In the genomic region with DNA sequence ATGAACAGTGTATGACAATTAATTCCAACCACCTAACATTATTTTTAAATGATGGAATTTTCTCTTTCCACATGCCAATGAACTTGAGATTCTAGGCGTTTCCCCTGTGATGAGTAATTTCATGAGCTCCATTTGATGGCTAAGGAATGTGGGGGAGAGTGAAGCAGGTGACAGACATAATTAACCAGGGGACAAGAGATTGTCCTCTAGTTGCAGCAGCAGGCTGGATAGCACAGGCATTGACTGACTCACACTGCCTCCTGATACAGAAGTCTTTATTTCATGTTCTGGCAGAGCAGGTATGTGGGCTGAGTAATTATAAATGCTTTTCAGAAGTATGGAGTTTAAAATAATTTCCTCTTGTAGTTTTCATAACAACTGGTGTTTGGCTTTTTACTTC, we compare ENCODE assay signal across 15 cellular contexts.
DNase-seq lines count a peak whose midpoint lies in the region; ATAC-seq and TF ChIP-seq lines count a peak whose summit lies in the region.
"Had no signal": no experiment of that assay in that cellular context is flagged by ENCODE, and none has a peak within 500 bp of the region (broad histone marks: within the 10 kb centered on the region; RNA-seq: fewer than 3 reads in every experiment).

No MANE protein-coding gene starts in this region.

- H3K4me1 ChIP-seq in smooth muscle cell (ENCODE audit: low read depth) (peaks cover 24% of the 10 kb centered on the region), right lobe of liver (peaks cover 0 to 8% (median 0%) of the 10 kb centered on the region in 4 donors)
- H3K4me1 ChIP-seq: left ventricle myocardium inferior had no signal

- peak overlapping the region; percentile 25 for H3K4me2 ChIP-seq in smooth muscle cell

- no peak overlapping the region for H3K9ac ChIP-seq in smooth muscle cell (ENCODE audit: low read depth)

- H3K27ac ChIP-seq in smooth muscle cell (ENCODE audit: low read depth), result peak overlapping the region; percentile 55
- H3K27ac ChIP-seq in right lobe of liver, result no peak overlapping the region
- H3K27ac ChIP-seq: left ventricle myocardium inferior had no signal

- intact Hi-C loops in right lobe of liver (cut with DNase I), result no loop called here

- H3K36me3 Mint-ChIP-seq in activated naive CD8-positive, alpha-beta T cell treated with anti-CD3 and anti-CD28 coated beads, Interleukin-2, amount 10 ng/mL, durations not matched to agents 7 days and 5 days, result peaks cover 4% of the 10 kb centered on the region

- WGBS in smooth muscle cell (ENCODE audit: low lambda C conversion rate), result 45% methylated on average over 1 of the region's 1 CpG
- WGBS in right lobe of liver (ENCODE audit: insufficient coverage, low coverage, low lambda C conversion rate, missing lambda C conversion rate), result 60% methylated on average over 1 of the region's 1 CpG

- H3F3A ChIP-seq in smooth muscle cell (ENCODE audit: low read depth), result no peaks in the 10 kb centered on the region

- no peak for TF ChIP-seq POLR2A in right lobe of liver (IDR thresholded peaks at IDR 0.05)

- no peaks in the 10 kb centered on the region for H3K27me3 Mint-ChIP-seq in activated naive CD8-positive, alpha-beta T cell treated with anti-CD3 and anti-CD28 coated beads, Interleukin-2, amount 10 ng/mL, durations not matched to agents 7 days and 5 days
- H3K27me3 Mint-ChIP-seq: stimulated activated naive CD8-positive, alpha-beta T cell treated with anti-CD3 and anti-CD28 coated beads, Interleukin-15, Interleukin-2, amounts not matched to agents 100 ng/mL and 50 ng/mL, for 24 hours had no signal

- no peaks in the 10 kb centered on the region for H3K79me2 ChIP-seq in smooth muscle cell (ENCODE audit: low read depth)

- H3K9me3 Mint-ChIP-seq in activated naive CD8-positive, alpha-beta T cell treated with anti-CD3 and anti-CD28 coated beads, Interleukin-2, amount 10 ng/mL, durations not matched to agents 7 days and 5 days, result no peaks in the 10 kb centered on the region
- H3K9me3 Mint-ChIP-seq: stimulated activated naive CD8-positive, alpha-beta T cell treated with anti-CD3 and anti-CD28 coated beads, Interleukin-15, Interleukin-2, amounts not matched to agents 100 ng/mL and 50 ng/mL, for 24 hours had no signal

- TF ChIP-seq CTCF in smooth muscle cell (IDR thresholded peaks at IDR 0.05; ENCODE audit: borderline replicate concordance, insufficient read depth, poor library complexity, severe bottlenecking), result no peak
- TF ChIP-seq CTCF in right lobe of liver (IDR thresholded peaks at IDR 0.05), result no peak

- H3K4me1 Mint-ChIP-seq in activated naive CD8-positive, alpha-beta T cell treated with anti-CD3 and anti-CD28 coated beads, Interleukin-2, amount 10 ng/mL, durations not matched to agents 7 days and 5 days, result peaks cover 41% of the 10 kb centered on the region

- peak overlapping the region; percentile 27 for H3K27ac Mint-ChIP-seq in activated naive CD8-positive, alpha-beta T cell treated with anti-CD3 and anti-CD28 coated beads, Interleukin-2, amount 10 ng/mL, durations not matched to agents 7 days and 5 days
- H3K27ac Mint-ChIP-seq: stimulated activated naive CD8-positive, alpha-beta T cell treated with anti-CD3 and anti-CD28 coated beads, Interleukin-15, Interleukin-2, amounts not matched to agents 100 ng/mL and 50 ng/mL, for 24 hours had no signal

- no peak for ATAC-seq in activated naive CD8-positive, alpha-beta T cell treated with anti-CD3 and anti-CD28 coated beads, Interleukin-2, amount 10 ng/mL, durations not matched to agents 7 days and 5 days (ENCODE audit: low read depth)
- no peak for ATAC-seq in right lobe of liver

- DNase-seq in NCI-H146 (lab: John Stamatoyannopoulos, UW) (peak; percentile 33), NCI-H146 treated with DMSO at 0.1 percent for 48 hours (lab: John Stamatoyannopoulos, UW; ENCODE audit: unreplicated experiment) (no peak), kidney tubule cell (ENCODE audit: low spot score) (peak; percentile 94), smooth muscle cell (lab: John Stamatoyannopoulos, UW; ENCODE audit: unreplicated experiment) (no peak), right lobe of liver (no peak), NAMALWA (ENCODE audit: low spot score) (no peak)
- no peak for DNase-seq in activated naive CD8-positive, alpha-beta T cell treated with anti-CD3 and anti-CD28 coated beads, Interleukin-2, amount 10 ng/mL, durations not matched to agents 7 days and 5 days
- no peak for DNase-seq in activated effector memory CD4-positive, alpha-beta T cell treated with Interleukin-2 at 50 U/mL for 16 hours
- DNase-seq: 8988T, glutamatergic neuron, KBM-7, left ventricle myocardium inferior, NCI-H2029, SHP77 treated with DMSO at 0.1 percent for 48 hours had no signal

- H3K9me3 ChIP-seq in smooth muscle cell (replicated peaks; ENCODE audit: low read depth) (no peaks in the 10 kb centered on the region), right lobe of liver (no peaks in the 10 kb centered on the region)
- H3K9me3 ChIP-seq: left ventricle myocardium inferior had no signal

- H3K4me3 Mint-ChIP-seq in activated naive CD8-positive, alpha-beta T cell treated with anti-CD3 and anti-CD28 coated beads, Interleukin-2, amount 10 ng/mL, durations not matched to agents 7 days and 5 days, result peak overlapping the region; percentile 38
- H3K4me3 Mint-ChIP-seq: stimulated activated naive CD8-positive, alpha-beta T cell treated with anti-CD3 and anti-CD28 coated beads, Interleukin-15, Interleukin-2, amounts not matched to agents 100 ng/mL and 50 ng/mL, for 24 hours had no signal

- H3K36me3 ChIP-seq in smooth muscle cell (ENCODE audit: low read depth) (no peaks in the 10 kb centered on the region), right lobe of liver (no peaks in the 10 kb centered on the region)
- H3K36me3 ChIP-seq: left ventricle myocardium inferior had no signal

- no peak overlapping the region for H3K4me3 ChIP-seq in smooth muscle cell
- H3K4me3 ChIP-seq in right lobe of liver, result no peak overlapping the region
- H3K4me3 ChIP-seq: left ventricle myocardium inferior had no signal

- H3K27me3 ChIP-seq in smooth muscle cell (ENCODE audit: low read depth) (no peaks in the 10 kb centered on the region), right lobe of liver (no peaks in the 10 kb centered on the region)

- no peak overlapping the region for H2AFZ ChIP-seq in smooth muscle cell (ENCODE audit: low read depth)

- POLR2A ChIA-PET in activated naive CD8-positive, alpha-beta T cell treated with anti-CD3 and anti-CD28 coated beads, Interleukin-2, amount 10 ng/mL, durations not matched to agents 7 days and 5 days (lab: Charles Lee), result no interaction called here

- no peaks in the 10 kb centered on the region for H4K20me1 ChIP-seq in smooth muscle cell (ENCODE audit: low read depth)

Comparison
In these comparisons a context has a peak if more than half of its experiments do, and no peak if none do; other contexts are left out.
1. DNase-seq: peak in NCI-H146 (single experiment) and kidney tubule cell (single experiment); none in NCI-H146 treated with DMSO at 0.1 percent for 48 hours (single experiment), activated naive CD8-positive, alpha-beta T cell treated with anti-CD3 and anti-CD28 coated beads, Interleukin-2, amount 10 ng/mL, durations not matched to agents 7 days and 5 days (single experiment), smooth muscle cell (single experiment), right lobe of liver (0 of 3), NAMALWA (single experiment) and activated effector memory CD4-positive, alpha-beta T cell treated with Interleukin-2 at 50 U/mL for 16 hours (single experiment).